8 cellular contexts compared by ENCODE assay signal in the genomic region with DNA sequence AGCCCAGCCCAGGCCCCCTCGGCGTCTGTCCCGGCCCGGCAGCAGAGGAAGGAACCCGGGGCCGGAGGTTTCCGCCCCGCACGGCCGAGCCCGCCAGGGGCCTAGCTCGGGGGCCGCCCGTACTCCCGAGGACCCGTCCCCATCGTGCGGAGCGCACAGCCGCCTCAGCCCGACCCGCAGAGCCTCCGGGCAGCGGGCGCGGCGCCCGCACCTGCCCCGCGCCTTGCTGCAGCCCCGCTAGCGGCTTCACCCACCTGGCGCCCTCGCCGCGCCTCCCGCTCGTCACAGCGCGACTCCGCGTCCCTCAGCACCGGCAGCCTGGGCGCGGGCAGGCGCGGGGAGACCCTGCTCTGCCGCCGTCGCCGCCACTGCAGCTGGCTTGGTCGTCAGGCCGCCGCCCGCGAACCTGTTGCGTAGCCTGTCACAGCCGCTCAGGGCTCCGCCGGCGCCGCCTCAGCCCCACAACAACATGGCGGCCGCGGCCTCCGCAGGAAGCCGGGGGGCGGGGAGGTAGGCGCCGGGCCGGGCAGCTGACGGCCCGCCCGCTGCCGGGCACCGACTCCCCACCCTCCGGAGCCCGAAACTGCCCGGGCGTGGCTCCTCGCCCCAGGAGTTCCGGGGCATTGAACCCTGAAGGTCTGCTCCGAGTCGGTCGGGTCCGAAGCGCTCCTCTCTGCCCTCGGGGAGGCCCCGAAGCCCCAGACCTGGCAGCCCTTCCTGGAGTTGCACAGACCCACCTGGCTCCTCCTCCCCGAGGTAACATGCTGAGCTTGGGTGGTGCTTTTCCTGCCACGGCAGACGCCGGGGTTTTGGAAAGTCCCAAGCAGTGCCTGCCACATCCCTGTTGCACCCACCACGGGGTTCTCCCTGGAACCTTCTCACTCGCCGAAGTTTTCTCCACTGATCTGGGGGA. TPM values are rescaled to one million over a fixed set of nuclear protein-coding genes. Genes with fewer than 3 reads are reported as not detected.
DNase-seq lines count a peak whose midpoint lies in the region; ATAC-seq, FAIRE-seq and TF ChIP-seq lines count a peak whose summit lies in the region.

Gene ITSN2 (minus strand): TSS at position 487 of the 913 bp plus-strand sequence. CDS start 32,454 bp downstream, outside the sequence.

- peak; percentile 44 for DNase-seq in GM19239 (ENCODE audit: insufficient read length, low spot score)
- peak; percentile 54 for DNase-seq in NCI-H82 treated with DMSO at 0.1 percent for 48 hours (lab: John Stamatoyannopoulos, UW; ENCODE audit: unreplicated experiment)
- DNase-seq in activated CD8-positive, alpha-beta memory T cell treated with anti-CD3 and anti-CD28 coated beads for 1 hour (ENCODE audit: extremely low read depth in 1 of 2, low read depth in 1 of 2): peak; percentile 43 to 70
- DNase-seq in effector CD4-positive, alpha-beta T cell: peak; percentile 68
- peak; percentile 73 to 78 for DNase-seq in lung microvascular endothelial cell (ENCODE audit: low read depth in 2 of 2)
- peak; percentile 62 to 83 (median 64) for DNase-seq in stimulated activated CD4-positive, alpha-beta T cell treated with anti-CD3 and anti-CD28 coated beads, TNF-alpha, amount 100 ng/mL, for 48 hours (ENCODE audit: low read depth in 3 of 3)

- peak within 1 kb of the TSS; percentile 94 for H3K27ac ChIP-seq in C4-2B

- no peak for TF ChIP-seq CTCF in C4-2B (conservative IDR thresholded peaks at IDR 0.05)

- FAIRE-seq in GM19239 (lab: Jason Lieb, UNC): peak; percentile 90

- peak; percentile 80 for ATAC-seq in HG03439 (IDR thresholded peaks at IDR 0.05; ENCODE audit: unreplicated experiment)

RNA-seq across cellular contexts. Expression of gene ITSN2, which starts in this region (rescaled TPM):
- total RNA-seq in lung microvascular endothelial cell: 30.3 and 39.7 TPM in 2 replicates

Comparison
In these comparisons a context has a peak if more than half of its experiments do, and no peak if none do; other contexts are left out.
1. Peak in every context shown above with its lines: DNase-seq, ATAC-seq and H3K27ac ChIP-seq.